ENCODE assay signal across 8 cellular contexts in genomic region chr7:76549025-76549854, GRCh38. TPM values are rescaled to one million over a fixed set of nuclear protein-coding genes. Genes with fewer than 3 reads are reported as not detected.
DNase-seq lines count a peak whose midpoint lies in the region; ATAC-seq and TF ChIP-seq lines count a peak whose summit lies in the region.
"Not testable (repeated sequence)": the region's sequence is repeated elsewhere in the genome, so short reads cannot be mapped to it uniquely, and the experiment has no call there.

No MANE protein-coding gene starts in this region.

- BruUV-seq in PC-3 (replicated peaks; lab: Mats Ljungman, UMichigan): not testable (repeated sequence)

- H3K27me3 ChIP-seq in PC-3 (ENCODE audit: low read length); muscle layer of colon (ENCODE audit: control insufficient read depth in 1 of 2, insufficient read depth in 2 of 2, low read length in 2 of 2): not testable (repeated sequence)

- H3K4me2 ChIP-seq in PC-3 (ENCODE audit: low read length): peak overlapping the region; percentile 81

- not testable (repeated sequence) for TF ChIP-seq CTCF in PC-3 (conservative IDR thresholded peaks at IDR 0.05; ENCODE audit: low read depth, low read length)

- peak; percentile 99 for ATAC-seq in GM21717 (IDR thresholded peaks at IDR 0.05; ENCODE audit: unreplicated experiment)
- peak; percentile 99 for ATAC-seq in PC-3
- peak; percentile 100 for ATAC-seq in esophagus mucosa

- H3K4me3 Mint-ChIP-seq in activated T-cell treated with anti-CD3 and anti-CD28 coated beads, Interleukin-2, amount 50 U/mL, for 24 hours: peak overlapping the region; percentile 92

- peaks cover 31% of the 10 kb centered on the region for H3K36me3 Mint-ChIP-seq in activated T-cell treated with anti-CD3 and anti-CD28 coated beads, Interleukin-2, amount 50 U/mL, for 24 hours (ENCODE audit: low read depth)

- POLR2A ChIA-PET in PC-3 (lab: Charles Lee; ENCODE audit: unreplicated experiment): not testable (repeated sequence)

- not testable (repeated sequence) for H3K4me1 ChIP-seq in PC-3 (ENCODE audit: insufficient read depth, low read length); muscle layer of colon (ENCODE audit: insufficient read depth, low read length)

- not testable (repeated sequence) for H4K20me1 ChIP-seq in PC-3 (ENCODE audit: low read length)

- H2AFZ ChIP-seq in PC-3 (ENCODE audit: low read length): peak overlapping the region; percentile 75

- peak overlapping the region; percentile 99 for H3K9ac ChIP-seq in PC-3 (ENCODE audit: low read length)
- not testable (repeated sequence) for H3K9ac ChIP-seq in muscle layer of colon (ENCODE audit: low read length)

- DNase-seq in DMS53 (lab: John Stamatoyannopoulos, UW): peak; percentile 94
- peak; percentile 60 for DNase-seq in PC-3
- DNase-seq in activated T-cell treated with anti-CD3 and anti-CD28 coated beads, Interleukin-2, amount 50 U/mL, for 24 hours: peak; percentile 86
- peak; percentile 88 for DNase-seq in stimulated activated CD8-positive, alpha-beta memory T cell treated with anti-CD3 and anti-CD28 coated beads, Interleukin-4, amount 100 ng/mL, for 48 hours

- peaks cover 20% of the 10 kb centered on the region for H3K4me1 Mint-ChIP-seq in activated T-cell treated with anti-CD3 and anti-CD28 coated beads, Interleukin-2, amount 50 U/mL, for 24 hours (ENCODE audit: low read depth)

- not testable (repeated sequence) for H3K9me2 ChIP-seq in PC-3 (replicated peaks; ENCODE audit: low read length)

- H3K36me3 ChIP-seq in PC-3 (ENCODE audit: low read depth, low read length); muscle layer of colon (ENCODE audit: insufficient read depth, low read length): not testable (repeated sequence)

- not testable (repeated sequence) for H3K9me3 ChIP-seq in PC-3 (ENCODE audit: low read length); muscle layer of colon (ENCODE audit: low read length)

- H3K79me2 ChIP-seq in PC-3 (ENCODE audit: low read length): peaks cover 36% of the 10 kb centered on the region

- H3K9me3 Mint-ChIP-seq in activated T-cell treated with anti-CD3 and anti-CD28 coated beads, Interleukin-2, amount 50 U/mL, for 24 hours: not testable (repeated sequence)

- CTCF ChIA-PET in PC-3 (lab: Charles Lee): not testable (repeated sequence)

- peak overlapping the region; percentile 76 for H3K27ac ChIP-seq in PC-3 (ENCODE audit: low read length)
- H3K27ac ChIP-seq in muscle layer of colon (ENCODE audit: low read depth, low read length): peak overlapping the region; percentile 75

- H3K27me3 Mint-ChIP-seq in activated T-cell treated with anti-CD3 and anti-CD28 coated beads, Interleukin-2, amount 50 U/mL, for 24 hours: not testable (repeated sequence)

- intact Hi-C loops in PC-3 (cut with micrococcal nuclease): not testable (repeated sequence)

- H3K4me3 ChIP-seq in PC-3 (ENCODE audit: low read length) (peak overlapping the region; percentile 85), muscle layer of colon (ENCODE audit: low read depth in 1 of 2, low read length in 2 of 2) (peak overlapping the region; percentile 50 to 77)

- TF ChIP-seq RAD21 in Ishikawa (IDR thresholded peaks at IDR 0.05; ENCODE audit: low read depth): 0 out of 2 replicates have a peak, but pooled peaks have one; percentile 3

- H3F3A ChIP-seq in PC-3 (ENCODE audit: low read length, unreplicated experiment): not testable (repeated sequence)

- TF ChIP-seq EP300 in Ishikawa (IDR thresholded peaks at IDR 0.05; ENCODE audit: borderline replicate concordance): not testable (repeated sequence)

- peak overlapping the region; percentile 93 for H3K27ac Mint-ChIP-seq in activated T-cell treated with anti-CD3 and anti-CD28 coated beads, Interleukin-2, amount 50 U/mL, for 24 hours

TF ChIP-seq in Ishikawa, 13 proteins besides CTCF, POLR2A, EP300 and RAD21:
- TF ChIP-seq TEAD4 (IDR thresholded peaks at IDR 0.05): 0 out of 2 replicates have a peak, but pooled peaks have one; percentile 5
- TF ChIP-seq TAF1 (IDR thresholded peaks at IDR 0.05; ENCODE audit: low read depth): peak; percentile 68
- TF ChIP-seq MAX (IDR thresholded peaks at IDR 0.05): peak; percentile 73
- TF ChIP-seq EGR1 (IDR thresholded peaks at IDR 0.05): peak; percentile 55
TF ChIP-seq in Ishikawa: peak in this region for 4; not testable (repeated sequence) for 9.

RNA-seq across cellular contexts. Expression of gene SPDYE16, which starts 6.1 kb away (rescaled TPM):
- total RNA-seq in PC-3 (2014; rRNA removed) (not detected in 2 replicates), esophagus mucosa (not detected)

RNA-seq across cellular contexts. Expression of gene UPK3B, which starts 38.9 kb away (rescaled TPM):
- total RNA-seq in PC-3 (2014; rRNA removed) (3.0 and 10.7 TPM in 2 replicates), esophagus mucosa (9.6 TPM)

Comparison
In these comparisons a context has a peak if more than half of its experiments do, and no peak if none do; other contexts are left out.
1. Peak in every context shown above with its lines: DNase-seq, ATAC-seq, H3K4me3 ChIP-seq and H3K27ac ChIP-seq.